In the genomic region with DNA sequence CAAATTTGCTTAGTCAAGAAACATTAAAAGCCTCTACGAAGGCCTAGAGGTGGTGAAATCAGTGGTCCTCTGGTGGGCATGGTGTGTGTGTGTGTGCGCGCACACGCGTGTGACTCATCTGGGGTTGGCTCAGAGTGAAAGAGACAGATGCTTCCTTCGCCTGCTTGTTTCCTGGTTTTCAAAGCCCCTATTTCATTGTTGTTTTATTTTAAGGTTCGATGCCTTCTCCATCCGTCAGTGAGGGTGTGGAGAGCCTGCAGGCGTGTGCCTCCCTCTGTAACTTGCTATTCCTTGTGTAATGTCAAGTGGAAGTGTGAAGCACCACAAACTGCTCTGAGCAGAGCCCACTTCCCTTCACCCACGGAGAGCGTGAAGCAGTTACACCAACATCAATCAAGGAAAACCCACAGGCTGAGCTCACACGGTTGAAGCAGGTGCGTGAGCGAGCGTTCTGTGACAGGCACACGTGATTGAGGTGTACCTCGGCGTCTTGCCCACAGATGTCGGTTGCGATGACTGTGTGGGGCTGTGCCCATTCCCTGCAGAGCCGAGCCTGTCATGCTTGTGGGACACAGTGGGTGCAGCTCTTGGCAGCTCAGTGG, we compare ENCODE assay signal across 9 cellular contexts.
DNase-seq lines count a peak whose midpoint lies in the region; ATAC-seq, FAIRE-seq and TF ChIP-seq lines count a peak whose summit lies in the region.
"Had no signal": no experiment of that assay in that cellular context is flagged by ENCODE, and none has a peak within 500 bp of the region (broad histone marks: within the 10 kb centered on the region; RNA-seq: fewer than 3 reads in every experiment).

No MANE protein-coding gene starts in this region.

- FAIRE-seq in GM18507 (lab: Jason Lieb, UNC): peak; percentile 15
- FAIRE-seq: endometrium had no signal

- H4K20me1 ChIP-seq in OCI-LY3 (ENCODE audit: insufficient read depth, low read length): no peaks in the 10 kb centered on the region

- H2AFZ ChIP-seq in OCI-LY3 (ENCODE audit: low read depth, low read length): peak overlapping the region; percentile 63; the same call in 1 of the 2 replicates

- peaks cover 96% of the 10 kb centered on the region for H3K4me1 ChIP-seq in OCI-LY3 (ENCODE audit: low read length)

- no peaks in the 10 kb centered on the region for H3K79me2 ChIP-seq in OCI-LY3 (ENCODE audit: low read length)

- ATAC-seq in HG02610 (IDR thresholded peaks at IDR 0.05; ENCODE audit: unreplicated experiment): peak; percentile 71

- H3K36me3 ChIP-seq in OCI-LY3 (replicated peaks; ENCODE audit: low read depth, low read length): no peaks in the 10 kb centered on the region

- H3K4me2 ChIP-seq in OCI-LY3 (ENCODE audit: low read length): peak overlapping the region; percentile 80

- H3K27ac ChIP-seq in OCI-LY3 (ENCODE audit: low read length): peak overlapping the region; percentile 92

- peak overlapping the region; percentile 63 for H3K4me3 ChIP-seq in OCI-LY3 (ENCODE audit: low read length)

- no peaks in the 10 kb centered on the region for H3K27me3 ChIP-seq in OCI-LY3 (ENCODE audit: low read depth, low read length)

- TF ChIP-seq CTCF in OCI-LY3 (IDR thresholded peaks at IDR 0.05; ENCODE audit: low read depth, low read length): no peak

- no peaks in the 10 kb centered on the region for H3K9me3 ChIP-seq in OCI-LY3 (ENCODE audit: insufficient read depth, low read length)

- DNase-seq in GM18507 (ENCODE audit: extremely low spot score, insufficient read length, low read depth) (no peak), inferior parietal cortex (ENCODE audit: extremely low spot score) (no peak), A172 (ENCODE audit: low spot score) (no peak), COLO668 (lab: John Stamatoyannopoulos, UW; ENCODE audit: unreplicated experiment) (no peak)
- DNase-seq in effector CD4-positive, alpha-beta T cell: peak; percentile 2
- DNase-seq in stimulated activated CD8-positive, alpha-beta memory T cell treated with anti-CD3 and anti-CD28 coated beads, Interleukin-15, amount 100 ng/mL, for 48 hours (ENCODE audit: low read depth in 2 of 2): peak; percentile 35 to 71

- H3K9ac ChIP-seq in OCI-LY3 (ENCODE audit: low read length): peak overlapping the region; percentile 47

Comparison
In these comparisons a context has a peak if more than half of its experiments do, and no peak if none do; other contexts are left out.
1. DNase-seq: peak in effector CD4-positive, alpha-beta T cell (single experiment) and stimulated activated CD8-positive, alpha-beta memory T cell treated with anti-CD3 and anti-CD28 coated beads, Interleukin-15, amount 100 ng/mL, for 48 hours (2 of 2); none in GM18507 (single experiment), inferior parietal cortex (single experiment), A172 (single experiment) and COLO668 (single experiment).